Comparison of ENCODE assay signal across 2 cellular contexts in genomic region chr9:119333507-119334229, GRCh38.
TF ChIP-seq lines count a peak whose summit lies in the region.

No MANE protein-coding gene starts in this region.

TF ChIP-seq in GM23338, 12 proteins besides CTCF, POLR2A, EP300 and RAD21:
- no peak for TF ChIP-seq CREB1 (CRISPR knock-in tag; IDR thresholded peaks at IDR 0.05; ENCODE audit: low read depth)
- TF ChIP-seq ETS1 (IDR thresholded peaks at IDR 0.05) = peak; percentile 25; the same call in 1 of the 2 replicates
- peak; percentile 46; the same call in 1 of the 2 replicates for TF ChIP-seq NANOG (IDR thresholded peaks at IDR 0.05; ENCODE audit: borderline replicate concordance)
- TF ChIP-seq ZNF462 (CRISPR knock-in tag; IDR thresholded peaks at IDR 0.05) = peak; percentile 79

TF ChIP-seq in H1, 55 proteins besides CTCF, POLR2A, EP300 and RAD21:
- TF ChIP-seq E2F6 (IDR thresholded peaks at IDR 0.05) (no peak), CHD2 (IDR thresholded peaks at IDR 0.05; ENCODE audit: low read length) (no peak), ATF2 (IDR thresholded peaks at IDR 0.05; ENCODE audit: low read length) (no peak), CHD7 (IDR thresholded peaks at IDR 0.05; ENCODE audit: insufficient replicate concordance, low read length) (no peak), MAX (IDR thresholded peaks at IDR 0.05) (no peak), TEAD4 (IDR thresholded peaks at IDR 0.05; ENCODE audit: low read depth, low read length) (no peak), ZNF274 (IDR thresholded peaks at IDR 0.05; ENCODE audit: borderline replicate concordance, extremely low read depth, low read length) (no peak), CEBPB (IDR thresholded peaks at IDR 0.05; ENCODE audit: low read depth, low read length) (no peak), SP2 (IDR thresholded peaks at IDR 0.05; ENCODE audit: low read length) (no peak), CREB1 (IDR thresholded peaks at IDR 0.05) (no peak), BCL11A (IDR thresholded peaks at IDR 0.05; ENCODE audit: low read depth in 2 of 2, low read length in 2 of 2) (no peak)
